Comparison of ENCODE assay signal across 1 cellular context in genomic region chr19:32674153-32674958, GRCh38.
TF ChIP-seq lines count a peak whose summit lies in the region.

No MANE protein-coding gene starts in this region.

TF ChIP-seq in GM23338, 12 proteins besides CTCF, POLR2A, EP300 and RAD21 (continued from another document):
- TF ChIP-seq ZNF462 (CRISPR knock-in tag; IDR thresholded peaks at IDR 0.05): no peak
- TF ChIP-seq JUNB (IDR thresholded peaks at IDR 0.05; ENCODE audit: unreplicated experiment): no peak
- no peak for TF ChIP-seq NANOG (IDR thresholded peaks at IDR 0.05; ENCODE audit: borderline replicate concordance)
- no peak for TF ChIP-seq EZH2phosphoT487 (IDR thresholded peaks at IDR 0.05; ENCODE audit: unreplicated experiment)
- TF ChIP-seq ZNF114 (CRISPR knock-in tag; IDR thresholded peaks at IDR 0.05): no peak
- no peak for TF ChIP-seq ETS1 (IDR thresholded peaks at IDR 0.05)
TF ChIP-seq in GM23338: peak in this region for 0.
